25 cellular contexts compared by ENCODE assay signal in genomic region chr1:203301331-203301668, GRCh38. TPM values are rescaled to one million over a fixed set of nuclear protein-coding genes. Genes with fewer than 3 reads are reported as not detected.
DNase-seq lines count a peak whose midpoint lies in the region; ATAC-seq and TF ChIP-seq lines count a peak whose summit lies in the region.
"Had no signal": no experiment of that assay in that cellular context is flagged by ENCODE, and none has a peak within 500 bp of the region (broad histone marks: within the 10 kb centered on the region; RNA-seq: fewer than 3 reads in every experiment).

No MANE protein-coding gene starts in this region.

- peaks cover 10% of the 10 kb centered on the region for H3K27me3 Mint-ChIP-seq in MCF 10A (ENCODE audit: insufficient read depth, unreplicated experiment)
- no peaks in the 10 kb centered on the region for H3K27me3 Mint-ChIP-seq in naive B cell
- H3K27me3 Mint-ChIP-seq in chondrocyte (ENCODE audit: low read depth): no peaks in the 10 kb centered on the region
- H3K27me3 Mint-ChIP-seq: activated CD4-positive, alpha-beta memory T cell treated with anti-CD3 and anti-CD28 coated beads for 36 hours had no signal

- peak overlapping the region; percentile 77 for H3K9ac ChIP-seq in SU-DHL-6 (ENCODE audit: low read length)
- H3K9ac ChIP-seq: GM23248, parathyroid adenoma had no signal

- no peak for ATAC-seq in naive B cell (ENCODE audit: low read depth in 2 of 2)
- ATAC-seq: left cardiac atrium, sciatic nerve, WTC11 had no signal

- no peak overlapping the region for H3K4me3 Mint-ChIP-seq in MCF 10A (ENCODE audit: unreplicated experiment)
- H3K4me3 Mint-ChIP-seq in naive B cell: peak overlapping the region in 5 of 8 donors; percentile 51 to 83 (median 60)
- H3K4me3 Mint-ChIP-seq in chondrocyte (ENCODE audit: unreplicated experiment): no peak overlapping the region
- H3K4me3 Mint-ChIP-seq: activated CD4-positive, alpha-beta memory T cell treated with anti-CD3 and anti-CD28 coated beads for 36 hours; T-helper 2 cell treated with Interferon-gamma antibody and Interleukin-4, amounts not matched to agents 5 μg/mL and 100 μg/mL, for 36 hours; WTC11 had no signal

- H3K4me2 ChIP-seq in SU-DHL-6 (ENCODE audit: low read depth, low read length, poor library complexity, severe bottlenecking): peak overlapping the region; percentile 90

- DNase-seq in breast epithelium (ENCODE audit: low spot score in 2 of 2) (no peak), MCF 10A (ENCODE audit: unreplicated experiment) (no peak), naive B cell (no peak), vagina (ENCODE audit: extremely low spot score in 2 of 2) (no peak), DMS53 (lab: John Stamatoyannopoulos, UW) (no peak), chondrocyte (ENCODE audit: low spot score) (no peak)
- DNase-seq in activated CD4-positive, alpha-beta T cell treated with anti-CD3 and anti-CD28 coated beads, Interleukin-2, amount 50 U/mL, for 4 hours: no peak
- DNase-seq: activated CD4-positive, alpha-beta memory T cell treated with anti-CD3 and anti-CD28 coated beads for 36 hours; activated effector memory CD4-positive, alpha-beta T cell treated with Interleukin-2 at 50 U/mL for 16 hours; DMS79; glutamatergic neuron; GM23248; left cardiac atrium; NCI-H1105 treated with DMSO at 0.1 percent for 48 hours; NCI-H2107; NK-92 treated with Interleukin-12 subunit alpha and Interleukin-12 subunit beta, amount 100 ng/mL, for 24 hours; testis had no signal

- TF ChIP-seq POLR2A in breast epithelium (IDR thresholded peaks at IDR 0.05) (no peak), vagina (IDR thresholded peaks at IDR 0.05) (no peak)

- H3K36me3 ChIP-seq in breast epithelium (no peaks in the 10 kb centered on the region), SU-DHL-6 (ENCODE audit: low read length) (peaks cover 9% of the 10 kb centered on the region), vagina (no peaks in the 10 kb centered on the region)

- H3K9me3 Mint-ChIP-seq in MCF 10A (ENCODE audit: unreplicated experiment) (no peaks in the 10 kb centered on the region), naive B cell (no peaks in the 10 kb centered on the region), chondrocyte (ENCODE audit: low read depth) (no peaks in the 10 kb centered on the region)
- H3K9me3 Mint-ChIP-seq: activated CD4-positive, alpha-beta memory T cell treated with anti-CD3 and anti-CD28 coated beads for 36 hours; T-helper 2 cell treated with Interferon-gamma antibody and Interleukin-4, amounts not matched to agents 5 μg/mL and 100 μg/mL, for 36 hours; WTC11 had no signal

- peaks cover 46% of the 10 kb centered on the region for H3K79me2 ChIP-seq in SU-DHL-6 (ENCODE audit: insufficient read depth, low read length)
- H3K79me2 ChIP-seq: parathyroid adenoma had no signal

- BruUV-seq in MCF 10A (replicated peaks; lab: Mats Ljungman, UMichigan): no TSS peak

- no peaks in the 10 kb centered on the region for H3K9me2 ChIP-seq in SU-DHL-6 (replicated peaks; ENCODE audit: insufficient read depth, low read length)

- H3K4me1 Mint-ChIP-seq in MCF 10A (ENCODE audit: insufficient read depth, unreplicated experiment): peaks cover 13% of the 10 kb centered on the region
- peaks cover 71 to 84% (median 84%) of the 10 kb centered on the region in 3 donors for H3K4me1 Mint-ChIP-seq in naive B cell
- H3K4me1 Mint-ChIP-seq in chondrocyte (ENCODE audit: low read depth): peaks cover 21% of the 10 kb centered on the region

- POLR2A ChIA-PET in MCF 10A (lab: Yijun Ruan, JAX): interaction anchor here (1.4 kb wide), 1 partner anchor 13 kb away, joined by 3 read pairs; no protein-coding TSS in a partner anchor

- no peak overlapping the region for H2AFZ ChIP-seq in SU-DHL-6 (ENCODE audit: low read depth, low read length, severe bottlenecking)
- H2AFZ ChIP-seq: GM23248 had no signal

- no peaks in the 10 kb centered on the region; the same call in 1 of the 2 replicates for H4K20me1 ChIP-seq in SU-DHL-6 (ENCODE audit: low read depth, low read length)

- H3K9me3 ChIP-seq in breast epithelium: no peaks in the 10 kb centered on the region
- no peaks in the 10 kb centered on the region for H3K9me3 ChIP-seq in SU-DHL-6 (ENCODE audit: insufficient read depth, low read length)
- no peaks in the 10 kb centered on the region for H3K9me3 ChIP-seq in vagina
- H3K9me3 ChIP-seq: testis had no signal

- TF ChIP-seq CTCF in breast epithelium (IDR thresholded peaks at IDR 0.05): no peak
- TF ChIP-seq CTCF in MCF 10A (IDR thresholded peaks at IDR 0.05; ENCODE audit: unreplicated experiment): no peak
- no peak for TF ChIP-seq CTCF in SU-DHL-6 (IDR thresholded peaks at IDR 0.05; ENCODE audit: insufficient read depth, low read length, poor library complexity, severe bottlenecking)
- TF ChIP-seq CTCF in vagina (IDR thresholded peaks at IDR 0.05): no peak
- TF ChIP-seq CTCF in chondrocyte (IDR thresholded peaks at IDR 0.05): no peak

- H3K27me3 ChIP-seq in breast epithelium: no peaks in the 10 kb centered on the region
- H3K27me3 ChIP-seq in SU-DHL-6 (ENCODE audit: low read length): no peaks in the 10 kb centered on the region
- no peaks in the 10 kb centered on the region for H3K27me3 ChIP-seq in vagina
- H3K27me3 ChIP-seq: testis had no signal

- H3K4me3 ChIP-seq in breast epithelium (no peak overlapping the region), SU-DHL-6 (ENCODE audit: insufficient read depth, low read length, poor library complexity, severe bottlenecking) (peak overlapping the region; percentile 41), vagina (no peak overlapping the region)
- H3K4me3 ChIP-seq: GM23248, SK-N-MC, testis had no signal

- peaks cover 7% of the 10 kb centered on the region for H3K36me3 Mint-ChIP-seq in MCF 10A (ENCODE audit: insufficient read depth, unreplicated experiment)
- H3K36me3 Mint-ChIP-seq in naive B cell: peaks cover under 1 to 2% of the 10 kb centered on the region in 2 donors
- H3K36me3 Mint-ChIP-seq in chondrocyte (ENCODE audit: low read depth): no peaks in the 10 kb centered on the region
- H3K36me3 Mint-ChIP-seq: WTC11 had no signal

- CTCF ChIA-PET in MCF 10A (lab: Yijun Ruan, JAX): interaction anchor here (0.6 to 3.8 kb wide), 4 partner anchors 10 to 823 kb away, joined by 3 to 23 read pairs (median 3); no protein-coding TSS in a partner anchor

- peak overlapping the region; percentile 19 to 64 for H3K27ac ChIP-seq in breast epithelium
- H3K27ac ChIP-seq in SU-DHL-6 (ENCODE audit: low read depth, low read length): peak overlapping the region; percentile 99
- H3K27ac ChIP-seq in vagina: peak overlapping the region; percentile 30
- H3K27ac ChIP-seq: 22Rv1, GM23248, parathyroid adenoma, SK-N-MC, testis had no signal

- no peaks in the 10 kb centered on the region for H3K4me1 ChIP-seq in breast epithelium
- peaks cover 27% of the 10 kb centered on the region for H3K4me1 ChIP-seq in vagina

- H3K27ac Mint-ChIP-seq in MCF 10A (ENCODE audit: low read depth, unreplicated experiment) (no peak overlapping the region), naive B cell (peak overlapping the region; percentile 83 to 99 (median 94)), chondrocyte (ENCODE audit: unreplicated experiment) (no peak overlapping the region)
- H3K27ac Mint-ChIP-seq: activated CD4-positive, alpha-beta memory T cell treated with anti-CD3 and anti-CD28 coated beads for 36 hours; T-helper 2 cell treated with Interferon-gamma antibody and Interleukin-4, amounts not matched to agents 5 μg/mL and 100 μg/mL, for 36 hours; WTC11 had no signal

- H3F3A ChIP-seq in SU-DHL-6 (ENCODE audit: insufficient read depth): peaks cover 88% of the 10 kb centered on the region

- intact Hi-C loops in breast epithelium (cut with DNase I; ENCODE audit: low total_unique reads) (no loop called here), MCF 10A (cut with micrococcal nuclease) (no loop called here), vagina (cut with DNase I) (no loop called here)

RNA-seq across cellular contexts. Expression of gene BTG2, which starts 4.0 kb away (rescaled TPM):
- total RNA-seq in breast epithelium (100 to 1,000 TPM in 2 of 3 donors, 10 to 100 TPM in 1; 82.7 to 271 (median 102) TPM), MCF 10A (2022) (39.8 and 44.4 TPM in 2 replicates), vagina (191 TPM), chondrocyte (33.2 to 41.3 TPM (median 39.9 TPM) in 3 replicates)
- polyA plus RNA-seq in naive B cell (ENCODE audit: low read depth in 6 of 6): 100 to 1,000 TPM; 315 to 687 (median 417) TPM

RNA-seq across cellular contexts. Expression of gene FMOD, which starts 49.6 kb away (rescaled TPM):
- total RNA-seq in breast epithelium: 100 to 1,000 TPM in 1 of 3 donors, 10 to 100 TPM in 2; 79.6 to 132 (median 92.4) TPM
- not detected in 2 replicates for total RNA-seq in MCF 10A (2022)
- polyA plus RNA-seq in naive B cell (ENCODE audit: low read depth in 6 of 6): not detected
- total RNA-seq in vagina: 80.3 TPM
- total RNA-seq in chondrocyte: 0.47 to 0.92 TPM (median 0.85 TPM) in 3 replicates
- total RNA-seq: RPMI7951 had no signal

Comparison
In these comparisons a context has a peak if more than half of its experiments do, and no peak if none do; other contexts are left out.
1. RNA of gene FMOD, which starts 49.6 kb away (total RNA-seq): 79.6 to 132 TPM in breast epithelium and 80.3 TPM in vagina (single experiment); 0.47 to 0.92 TPM in chondrocyte and not detected in MCF 10A; every median in the first group is over 10 times any median in the second.
2. H3K27ac ChIP-seq: peak in every context shown above with its lines; median percentile 99 in SU-DHL-6; 42 in breast epithelium; 30 in vagina.
3. H3K27ac Mint-ChIP-seq: peak in naive B cell (6 of 6); none in MCF 10A (single experiment) and chondrocyte (single experiment).
4. H3K4me3 Mint-ChIP-seq: peak in naive B cell (5 of 8); none in MCF 10A (single experiment) and chondrocyte (single experiment).